8 cellular contexts compared by ENCODE assay signal in the genomic region with DNA sequence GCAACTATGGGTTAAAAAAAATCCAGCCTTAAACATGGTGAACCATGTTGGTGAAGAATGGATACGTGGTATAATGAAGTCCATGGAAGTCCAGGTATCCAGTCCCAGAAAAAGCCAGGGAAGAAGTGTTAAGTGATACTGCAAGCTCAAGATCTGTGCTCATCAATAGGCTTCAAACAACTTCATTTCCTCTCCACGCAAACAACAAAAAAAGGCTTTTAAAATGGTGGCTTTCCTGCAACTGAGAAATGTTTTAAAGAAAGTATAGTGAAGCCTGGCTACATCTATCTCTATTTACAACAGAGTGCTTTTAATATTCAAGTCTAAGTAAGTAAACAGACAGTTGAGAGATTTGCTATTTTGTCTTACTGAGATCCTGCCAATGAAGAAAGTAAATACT. TPM values are rescaled to one million over a fixed set of nuclear protein-coding genes. Genes with fewer than 3 reads are reported as not detected.
A peak's percentile ranks its signal among the peaks of the same experiment; 100 is the strongest.
DNase-seq lines count a peak whose midpoint lies in the region; ATAC-seq and TF ChIP-seq lines count a peak whose summit lies in the region.

No MANE protein-coding gene starts in this region.

- no peak for ATAC-seq in GM21529 (IDR thresholded peaks at IDR 0.05; ENCODE audit: unreplicated experiment)
- ATAC-seq in HG03469 (IDR thresholded peaks at IDR 0.05; ENCODE audit: unreplicated experiment), result no peak

- peak overlapping the region; percentile 73 for H3K4me3 Mint-ChIP-seq in MCF 10A (ENCODE audit: unreplicated experiment)
- peak overlapping the region; percentile 85 for H3K4me3 Mint-ChIP-seq in mesothelial cell of epicardium

- H3K4me1 ChIP-seq in ACC112 (ENCODE audit: control insufficient read depth, insufficient read depth, low read length, unreplicated experiment) (peaks cover 20% of the 10 kb centered on the region), HUES6 (ENCODE audit: control insufficient read depth, insufficient read depth, low read length) (peaks cover 19% of the 10 kb centered on the region)

- H3K9me3 Mint-ChIP-seq in MCF 10A (ENCODE audit: unreplicated experiment) (no peaks in the 10 kb centered on the region), mesothelial cell of epicardium (no peaks in the 10 kb centered on the region)

- H3K27me3 ChIP-seq in ACC112 (ENCODE audit: insufficient read depth, low read length) (no peaks in the 10 kb centered on the region), HUES6 (ENCODE audit: control insufficient read depth, insufficient read depth, low read length) (no peaks in the 10 kb centered on the region)

- H3K9me3 ChIP-seq in HUES6 (ENCODE audit: control insufficient read depth, insufficient read depth, low read depth, low read length), result no peaks in the 10 kb centered on the region

- H3K27ac Mint-ChIP-seq in MCF 10A (ENCODE audit: low read depth, unreplicated experiment) (peak overlapping the region; percentile 61), mesothelial cell of epicardium (peak overlapping the region; percentile 96)

- peaks cover 59% of the 10 kb centered on the region for H3K79me2 ChIP-seq in ACC112 (ENCODE audit: control insufficient read depth, insufficient read depth, low read length, unreplicated experiment)

- no peaks in the 10 kb centered on the region for H3K36me3 ChIP-seq in ACC112 (ENCODE audit: insufficient read depth, low read length)
- H3K36me3 ChIP-seq in HUES6 (ENCODE audit: control insufficient read depth, insufficient read depth, low read length), result no peaks in the 10 kb centered on the region

- H3K27ac ChIP-seq in ACC112 (ENCODE audit: low read depth, low read length) (no peak overlapping the region), HUES6 (ENCODE audit: low read depth, low read length) (no peak overlapping the region)

- no TSS peak for BruUV-seq in MCF 10A (replicated peaks; lab: Mats Ljungman, UMichigan)

- CTCF ChIA-PET in MCF 10A (lab: Yijun Ruan, JAX), result interaction anchor here (0.6 to 1.6 kb wide), 3 partner anchors 19 to 42 kb away, joined by 3 to 6 read pairs (median 3); no protein-coding TSS in a partner anchor

- H3K4me3 ChIP-seq in ACC112 (ENCODE audit: low read depth, low read length), result peak overlapping the region; percentile 79
- H3K4me3 ChIP-seq in HUES6 (ENCODE audit: low read depth, low read length), result peak overlapping the region; percentile 97

- H3K4me1 Mint-ChIP-seq in MCF 10A (ENCODE audit: insufficient read depth, unreplicated experiment) (peaks cover 27% of the 10 kb centered on the region), mesothelial cell of epicardium (peaks cover 39% of the 10 kb centered on the region)

- POLR2A ChIA-PET in MCF 10A (lab: Yijun Ruan, JAX), result interaction anchor here (0.6 to 2.2 kb wide), 5 partner anchors 24 to 570 kb away, joined by 3 to 9 read pairs (median 4); no protein-coding TSS in a partner anchor

- DNase-seq in MCF 10A (ENCODE audit: unreplicated experiment) (no peak), mesothelial cell of epicardium (ENCODE audit: low spot score in 2 of 2, unreplicated experiment in 2 of 2) (no peak)
- no peak for DNase-seq in stimulated activated CD4-positive, alpha-beta T cell treated with anti-CD3 and anti-CD28 coated beads, Interleukin-15, amount 100 ng/mL, for 24 hours
- DNase-seq in stimulated activated CD4-positive, alpha-beta T cell treated with anti-CD3 and anti-CD28 coated beads, Interleukin-4, amount 100 ng/mL, for 1 hour, result no peak

- no peak overlapping the region for H3K9ac ChIP-seq in HUES6 (ENCODE audit: low read length)

- peak overlapping the region; percentile 2 for H2AFZ ChIP-seq in ACC112 (ENCODE audit: low read length, unreplicated experiment)

- peaks cover 8% of the 10 kb centered on the region for H3K36me3 Mint-ChIP-seq in MCF 10A (ENCODE audit: insufficient read depth, unreplicated experiment)
- H3K36me3 Mint-ChIP-seq in mesothelial cell of epicardium, result peaks cover 2% of the 10 kb centered on the region

- intact Hi-C loops in MCF 10A (cut with micrococcal nuclease), result no loop called here

- no peak for TF ChIP-seq CTCF in MCF 10A (IDR thresholded peaks at IDR 0.05; ENCODE audit: unreplicated experiment)
- TF ChIP-seq CTCF in mesothelial cell of epicardium (IDR thresholded peaks at IDR 0.05; ENCODE audit: unreplicated experiment), result no peak

- no peaks in the 10 kb centered on the region for H3K27me3 Mint-ChIP-seq in MCF 10A (ENCODE audit: insufficient read depth, unreplicated experiment)
- no peaks in the 10 kb centered on the region for H3K27me3 Mint-ChIP-seq in mesothelial cell of epicardium (ENCODE audit: low read depth)

RNA-seq across cellular contexts. Expression of gene TAPT1, which starts 1.6 kb away (rescaled TPM):
- total RNA-seq in MCF 10A (2022) (22.0 and 27.8 TPM in 2 replicates), mesothelial cell of epicardium (38.7 to 42.6 TPM (median 41.2 TPM) in 3 replicates)
